ENCODE assay signal across 20 cellular contexts in the genomic region with DNA sequence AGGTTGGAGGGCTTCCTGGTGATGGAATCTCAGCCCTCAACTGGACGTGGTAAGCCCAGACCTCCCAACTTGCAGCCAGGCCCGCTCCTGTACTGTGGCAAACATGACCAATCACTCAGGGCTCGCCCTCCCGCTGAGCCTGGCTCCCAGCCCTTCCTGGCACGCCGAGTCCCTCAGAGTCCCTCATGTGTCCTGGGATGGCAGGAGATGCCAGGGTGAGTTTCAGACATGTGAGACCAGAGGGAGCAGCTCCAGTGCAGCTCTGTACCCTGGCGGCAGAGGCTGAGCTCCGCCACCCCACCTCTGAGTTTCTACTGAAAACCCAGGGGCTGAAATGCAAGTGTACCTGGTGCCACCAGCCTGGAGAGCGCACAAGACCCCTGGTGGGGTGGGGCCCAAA. TPM values are rescaled to one million over a fixed set of nuclear protein-coding genes. Genes with fewer than 3 reads are reported as not detected.
DNase-seq lines count a peak whose midpoint lies in the region; ATAC-seq lines count a peak whose summit lies in the region.
"Had no signal": no experiment of that assay in that cellular context is flagged by ENCODE, and none has a peak within 500 bp of the region (broad histone marks: within the 10 kb centered on the region; RNA-seq: fewer than 3 reads in every experiment).

No MANE protein-coding gene starts in this region.

- H2BK15ac ChIP-seq in neuronal stem cell (ENCODE audit: low read length) = no peak overlapping the region

- peaks cover 0 to 2% of the 10 kb centered on the region in 2 donors for H3K9me3 ChIP-seq in neuronal stem cell (replicated peaks in 1 of 2; ENCODE audit: control insufficient read depth in 2 of 2, insufficient read depth in 1 of 2, low read depth in 1 of 2, low read length in 2 of 2)
- H3K9me3 ChIP-seq: tibial artery had no signal

- H3K9ac ChIP-seq in neuronal stem cell (ENCODE audit: low read depth, low read length, poor library complexity) = no peak overlapping the region
- H3K9ac ChIP-seq: parathyroid adenoma had no signal

- H2BK12ac ChIP-seq in neuronal stem cell (ENCODE audit: low read length) = no peak overlapping the region

- peak overlapping the region; percentile 12 for H2AK5ac ChIP-seq in neuronal stem cell (ENCODE audit: low read depth, low read length)

- no peak overlapping the region for H4K91ac ChIP-seq in neuronal stem cell (ENCODE audit: low read depth, low read length, poor library complexity)

- no peaks in the 10 kb centered on the region for H3K36me3 ChIP-seq in H7 (replicated peaks; ENCODE audit: control insufficient read depth, insufficient read depth, low read length)
- H3K36me3 ChIP-seq in neuronal stem cell (replicated peaks in 1 of 2; ENCODE audit: control insufficient read depth in 2 of 2, insufficient read depth in 2 of 2, low read length in 2 of 2) = no peaks in the 10 kb centered on the region
- H3K36me3 ChIP-seq: tibial artery had no signal

- H3K27ac ChIP-seq in neuronal stem cell (replicated peaks; ENCODE audit: low read length) = no peak overlapping the region
- H3K27ac ChIP-seq: coronary artery, parathyroid adenoma, tibial artery had no signal

- H3K79me1 ChIP-seq in neuronal stem cell (ENCODE audit: low read depth, low read length) = no peaks in the 10 kb centered on the region

- no peak overlapping the region for H3K18ac ChIP-seq in neuronal stem cell (ENCODE audit: low read length)

- no peak overlapping the region for H3K4me3 ChIP-seq in H7 (ENCODE audit: insufficient read depth, low read depth, low read length)
- H3K4me3 ChIP-seq in neuronal stem cell (ENCODE audit: low read length in 2 of 2) = no peak overlapping the region
- H3K4me3 ChIP-seq: coronary artery, tibial artery had no signal

- no peak overlapping the region for H2BK120ac ChIP-seq in neuronal stem cell (ENCODE audit: low read depth, low read length)

- no peak overlapping the region for H3K4ac ChIP-seq in neuronal stem cell (ENCODE audit: low read length)

- H3K23ac ChIP-seq in neuronal stem cell (ENCODE audit: low read depth, low read length, poor library complexity) = no peak overlapping the region

- ATAC-seq in GM21526 (IDR thresholded peaks at IDR 0.05; ENCODE audit: low FRiP score, unreplicated experiment) = no peak
- ATAC-seq: natural killer cell treated with Interleukin-12 subunit alpha and Interleukin-12 subunit beta and Interleukin-15 and Interleukin-18, amount 100 ng/mL, for 72 hours; stimulated activated naive CD8-positive, alpha-beta T cell treated with anti-CD3 and anti-CD28 coated beads, Interleukin-15, Interleukin-2, amounts not matched to agents 100 U/mL and 50 U/mL, for 24 hours had no signal

- no peak overlapping the region for H2AFZ ChIP-seq in neuronal stem cell (ENCODE audit: low read length)
- H2AFZ ChIP-seq: parathyroid adenoma had no signal

- no CpG with 5 or more reads among the region's 9 CpGs for WGBS in neuronal stem cell (ENCODE audit: extremely low coverage in 2 of 2, insufficient read length in 2 of 2, insufficient replicate concordance in 1 of 2), 2 donors

- H2BK5ac ChIP-seq in neuronal stem cell (ENCODE audit: low read length) = no peak overlapping the region

- peaks cover 0 to 8% of the 10 kb centered on the region in 2 donors for H3K4me1 ChIP-seq in neuronal stem cell (ENCODE audit: control insufficient read depth in 2 of 2, insufficient read depth in 1 of 2, low read depth in 1 of 2, low read length in 2 of 2)
- H3K4me1 ChIP-seq: parathyroid adenoma had no signal

- no peak overlapping the region for H3K14ac ChIP-seq in neuronal stem cell (ENCODE audit: low read length)

- H3K4me2 ChIP-seq in neuronal stem cell (ENCODE audit: insufficient read depth, low read length, poor library complexity, severe bottlenecking) = no peak overlapping the region

- DNase-seq in A172 (ENCODE audit: low spot score) (peak; percentile 6), H7 (peak; percentile 60), cerebellum (ENCODE audit: low spot score) (peak; percentile 28), neuronal stem cell (ENCODE audit: low spot score) (no peak), UCSD-AML1 (lab: John Stamatoyannopoulos, UW; ENCODE audit: unreplicated experiment) (no peak), NCI-H1092 treated with DMSO at 0.1 percent for 48 hours (lab: John Stamatoyannopoulos, UW) (no peak), retina (no peak)
- DNase-seq: activated B cell treated with CpG ODN at 0.5 μM for 24 hours; activated CD4-positive, alpha-beta memory T cell treated with anti-CD3 and anti-CD28 coated beads for 36 hours; activated effector memory CD4-positive, alpha-beta T cell treated with Interleukin-2 at 50 U/mL for 16 hours; GOT3; midbrain; NCI-H1105 treated with DMSO at 0.1 percent for 48 hours; stimulated activated CD4-positive, alpha-beta T cell treated with anti-CD3 and anti-CD28 coated beads, Interleukin-4, amount 100 ng/mL, for 24 hours; stimulated activated naive CD8-positive, alpha-beta T cell treated with anti-CD3 and anti-CD28 coated beads, Interleukin-15, Interleukin-2, amounts not matched to agents 100 U/mL and 50 U/mL, for 24 hours had no signal

- H4K8ac ChIP-seq in neuronal stem cell (ENCODE audit: low read depth, low read length) = no peak overlapping the region

- no peaks in the 10 kb centered on the region for H3K27me3 ChIP-seq in H7 (ENCODE audit: control insufficient read depth, insufficient read depth, low read length)
- H3K27me3 ChIP-seq in neuronal stem cell (ENCODE audit: control insufficient read depth in 3 of 3, insufficient read depth in 3 of 3, low read depth in 1 of 3, low read length in 3 of 3) = peaks cover 0 to 24% (median 0%) of the 10 kb centered on the region in 3 experiments

RNA-seq across cellular contexts. Expression of a gene that starts 42.0 kb away (rescaled TPM):
- total RNA-seq in A172 (2014; rRNA removed; shearing (Covaris generic)) = 12.8 and 17.2 TPM in 2 replicates
- total RNA-seq in H7 (2014; rRNA removed; shearing (Covaris generic)) = 17.7 and 23.2 TPM in 2 replicates
- total RNA-seq in cerebellum = 5.7 TPM
- 36.1 TPM for polyA plus RNA-seq in neuronal stem cell (2013, experiment 1 of 2)
- polyA plus RNA-seq in neuronal stem cell (2013, experiment 2 of 2) = 36.3 TPM

Comparison
In these comparisons a context has a peak if more than half of its experiments do, and no peak if none do; other contexts are left out.
1. DNase-seq: peak in A172 (single experiment), H7 (single experiment) and cerebellum (single experiment); none in neuronal stem cell (single experiment), UCSD-AML1 (single experiment), NCI-H1092 treated with DMSO at 0.1 percent for 48 hours (single experiment) and retina (single experiment).